Comparison of ENCODE assay signal across 1 cellular context in the genomic region with DNA sequence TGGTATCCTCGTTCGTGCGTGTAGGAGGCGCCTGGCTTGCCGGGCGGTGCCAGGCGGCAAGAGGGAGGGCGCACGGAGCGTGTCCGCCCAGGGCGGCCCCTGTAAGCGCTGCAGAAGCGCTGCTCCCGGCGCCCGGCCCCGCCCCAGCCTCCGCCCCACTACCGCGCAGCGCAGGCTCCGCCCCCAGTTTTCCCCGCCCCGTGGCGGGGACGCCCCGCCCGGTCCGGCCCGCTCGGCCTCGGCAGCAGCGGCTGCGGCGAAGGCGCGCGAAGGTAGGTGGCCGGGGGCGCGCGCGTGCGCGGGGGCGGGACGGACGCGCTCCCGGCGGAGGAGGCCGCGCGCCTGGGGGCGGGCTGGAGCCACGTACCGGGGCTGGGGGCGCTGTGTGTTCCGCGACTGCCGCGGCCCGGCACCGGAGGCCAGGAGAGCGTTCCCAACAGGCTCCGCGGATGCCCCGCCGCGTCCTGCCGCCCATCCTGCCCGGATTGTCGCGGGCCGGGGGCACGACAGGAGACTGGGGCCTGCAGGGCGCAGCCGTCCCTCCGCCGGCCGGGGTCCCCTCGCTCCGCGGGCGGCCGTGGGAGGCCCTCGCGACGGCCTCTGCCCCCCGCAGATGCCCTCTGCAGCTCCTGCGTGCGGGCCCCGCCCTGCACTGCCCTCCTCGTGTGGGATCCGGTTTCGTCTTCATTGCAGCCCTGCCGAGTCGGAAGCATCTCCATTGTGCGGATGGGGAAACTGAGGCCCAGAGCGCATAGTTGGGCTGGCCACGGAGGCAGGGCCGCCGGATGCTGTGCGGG.
TF ChIP-seq lines count a peak whose summit lies in the region.

No MANE protein-coding gene starts in this region.

TF ChIP-seq in HepG2, 621 proteins besides CTCF, POLR2A, EP300 and RAD21 (continued from another document):
- TF ChIP-seq, protein P1, sequence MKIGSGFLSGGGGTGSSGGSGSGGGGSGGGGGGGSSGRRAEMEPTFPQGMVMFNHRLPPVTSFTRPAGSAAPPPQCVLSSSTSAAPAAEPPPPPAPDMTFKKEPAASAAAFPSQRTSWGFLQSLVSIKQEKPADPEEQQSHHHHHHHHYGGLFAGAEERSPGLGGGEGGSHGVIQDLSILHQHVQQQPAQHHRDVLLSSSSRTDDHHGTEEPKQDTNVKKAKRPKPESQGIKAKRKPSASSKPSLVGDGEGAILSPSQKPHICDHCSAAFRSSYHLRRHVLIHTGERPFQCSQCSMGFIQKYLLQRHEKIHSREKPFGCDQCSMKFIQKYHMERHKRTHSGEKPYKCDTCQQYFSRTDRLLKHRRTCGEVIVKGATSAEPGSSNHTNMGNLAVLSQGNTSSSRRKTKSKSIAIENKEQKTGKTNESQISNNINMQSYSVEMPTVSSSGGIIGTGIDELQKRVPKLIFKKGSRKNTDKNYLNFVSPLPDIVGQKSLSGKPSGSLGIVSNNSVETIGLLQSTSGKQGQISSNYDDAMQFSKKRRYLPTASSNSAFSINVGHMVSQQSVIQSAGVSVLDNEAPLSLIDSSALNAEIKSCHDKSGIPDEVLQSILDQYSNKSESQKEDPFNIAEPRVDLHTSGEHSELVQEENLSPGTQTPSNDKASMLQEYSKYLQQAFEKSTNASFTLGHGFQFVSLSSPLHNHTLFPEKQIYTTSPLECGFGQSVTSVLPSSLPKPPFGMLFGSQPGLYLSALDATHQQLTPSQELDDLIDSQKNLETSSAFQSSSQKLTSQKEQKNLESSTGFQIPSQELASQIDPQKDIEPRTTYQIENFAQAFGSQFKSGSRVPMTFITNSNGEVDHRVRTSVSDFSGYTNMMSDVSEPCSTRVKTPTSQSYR (CRISPR knock-in tag; IDR thresholded peaks at IDR 0.05; ENCODE audit: borderline replicate concordance): no peak
- TF ChIP-seq ZNF672 (CRISPR knock-in tag; IDR thresholded peaks at IDR 0.05): no peak
- no peak for TF ChIP-seq ZNF354B (CRISPR knock-in tag; IDR thresholded peaks at IDR 0.05)
- TF ChIP-seq, protein P2, sequence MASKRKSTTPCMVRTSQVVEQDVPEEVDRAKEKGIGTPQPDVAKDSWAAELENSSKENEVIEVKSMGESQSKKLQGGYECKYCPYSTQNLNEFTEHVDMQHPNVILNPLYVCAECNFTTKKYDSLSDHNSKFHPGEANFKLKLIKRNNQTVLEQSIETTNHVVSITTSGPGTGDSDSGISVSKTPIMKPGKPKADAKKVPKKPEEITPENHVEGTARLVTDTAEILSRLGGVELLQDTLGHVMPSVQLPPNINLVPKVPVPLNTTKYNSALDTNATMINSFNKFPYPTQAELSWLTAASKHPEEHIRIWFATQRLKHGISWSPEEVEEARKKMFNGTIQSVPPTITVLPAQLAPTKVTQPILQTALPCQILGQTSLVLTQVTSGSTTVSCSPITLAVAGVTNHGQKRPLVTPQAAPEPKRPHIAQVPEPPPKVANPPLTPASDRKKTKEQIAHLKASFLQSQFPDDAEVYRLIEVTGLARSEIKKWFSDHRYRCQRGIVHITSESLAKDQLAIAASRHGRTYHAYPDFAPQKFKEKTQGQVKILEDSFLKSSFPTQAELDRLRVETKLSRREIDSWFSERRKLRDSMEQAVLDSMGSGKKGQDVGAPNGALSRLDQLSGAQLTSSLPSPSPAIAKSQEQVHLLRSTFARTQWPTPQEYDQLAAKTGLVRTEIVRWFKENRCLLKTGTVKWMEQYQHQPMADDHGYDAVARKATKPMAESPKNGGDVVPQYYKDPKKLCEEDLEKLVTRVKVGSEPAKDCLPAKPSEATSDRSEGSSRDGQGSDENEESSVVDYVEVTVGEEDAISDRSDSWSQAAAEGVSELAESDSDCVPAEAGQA (IDR thresholded peaks at IDR 0.05; ENCODE audit: low read depth): no peak
- TF ChIP-seq, protein P2 (CRISPR knock-in tag; IDR thresholded peaks at IDR 0.05; ENCODE audit: borderline replicate concordance): no peak
- TF ChIP-seq KLF16 (CRISPR knock-in tag; IDR thresholded peaks at IDR 0.05): peak in 1 of 2 experiments; percentile 31; a peak in 1 of 4 replicates
- no peak for TF ChIP-seq RELA (CRISPR knock-in tag; IDR thresholded peaks at IDR 0.05)
- TF ChIP-seq, protein P3, sequence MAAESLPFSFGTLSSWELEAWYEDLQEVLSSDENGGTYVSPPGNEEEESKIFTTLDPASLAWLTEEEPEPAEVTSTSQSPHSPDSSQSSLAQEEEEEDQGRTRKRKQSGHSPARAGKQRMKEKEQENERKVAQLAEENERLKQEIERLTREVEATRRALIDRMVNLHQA (CRISPR knock-in tag; IDR thresholded peaks at IDR 0.05): no peak
- TF ChIP-seq SAP130 (CRISPR knock-in tag; IDR thresholded peaks at IDR 0.05; ENCODE audit: low read depth): peak; percentile 30
- TF ChIP-seq KDM5B (CRISPR knock-in tag; IDR thresholded peaks at IDR 0.05; ENCODE audit: borderline replicate concordance): no peak
- TF ChIP-seq SIN3A (IDR thresholded peaks at IDR 0.05; ENCODE audit: borderline replicate concordance, low read depth, low read length): peak; percentile 58; the same call in 1 of the 2 replicates
- TF ChIP-seq, protein P4, sequence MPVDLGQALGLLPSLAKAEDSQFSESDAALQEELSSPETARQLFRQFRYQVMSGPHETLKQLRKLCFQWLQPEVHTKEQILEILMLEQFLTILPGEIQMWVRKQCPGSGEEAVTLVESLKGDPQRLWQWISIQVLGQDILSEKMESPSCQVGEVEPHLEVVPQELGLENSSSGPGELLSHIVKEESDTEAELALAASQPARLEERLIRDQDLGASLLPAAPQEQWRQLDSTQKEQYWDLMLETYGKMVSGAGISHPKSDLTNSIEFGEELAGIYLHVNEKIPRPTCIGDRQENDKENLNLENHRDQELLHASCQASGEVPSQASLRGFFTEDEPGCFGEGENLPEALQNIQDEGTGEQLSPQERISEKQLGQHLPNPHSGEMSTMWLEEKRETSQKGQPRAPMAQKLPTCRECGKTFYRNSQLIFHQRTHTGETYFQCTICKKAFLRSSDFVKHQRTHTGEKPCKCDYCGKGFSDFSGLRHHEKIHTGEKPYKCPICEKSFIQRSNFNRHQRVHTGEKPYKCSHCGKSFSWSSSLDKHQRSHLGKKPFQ (CRISPR knock-in tag; IDR thresholded peaks at IDR 0.05; ENCODE audit: insufficient replicate concordance): no peak
- TF ChIP-seq CBX1 (IDR thresholded peaks at IDR 0.05; ENCODE audit: low read depth): peak; percentile 48
- TF ChIP-seq MATR3 (CRISPR knock-in tag; IDR thresholded peaks at IDR 0.05): no peak
- TF ChIP-seq, protein P5, sequence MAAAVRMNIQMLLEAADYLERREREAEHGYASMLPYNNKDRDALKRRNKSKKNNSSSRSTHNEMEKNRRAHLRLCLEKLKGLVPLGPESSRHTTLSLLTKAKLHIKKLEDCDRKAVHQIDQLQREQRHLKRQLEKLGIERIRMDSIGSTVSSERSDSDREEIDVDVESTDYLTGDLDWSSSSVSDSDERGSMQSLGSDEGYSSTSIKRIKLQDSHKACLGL (CRISPR knock-in tag; IDR thresholded peaks at IDR 0.05): peak; percentile 43
